In genomic region chr10:27506280-27506679, GRCh38 we compare ENCODE assay signal across 11 cellular contexts. TPM values are rescaled to one million over a fixed set of nuclear protein-coding genes. Genes with fewer than 3 reads are reported as not detected.
A peak's percentile ranks its signal among the peaks of the same experiment; 100 is the strongest.
DNase-seq lines count a peak whose midpoint lies in the region; ATAC-seq and TF ChIP-seq lines count a peak whose summit lies in the region.
"Had no signal": no experiment of that assay in that cellular context is flagged by ENCODE, and none has a peak within 500 bp of the region (broad histone marks: within the 10 kb centered on the region; RNA-seq: fewer than 3 reads in every experiment).

No MANE protein-coding gene starts in this region.

- CTCF ChIA-PET in A673 (lab: Charles Lee) = no interaction called here

- 91% methylated on average over 3 of the region's 4 CpGs for WGBS in mesenchymal stem cell
- WGBS in prostate gland = 74% methylated on average over 4 of the region's 4 CpGs

- no peak overlapping the region for H3K4ac ChIP-seq in mesenchymal stem cell (ENCODE audit: low read depth in 1 of 2, low read length in 2 of 2)

- peak overlapping the region; percentile 72 for H3K27ac Mint-ChIP-seq in activated T-helper 1 cell treated with anti-CD3 and anti-CD28 coated beads, Interleukin-12 subunit alpha, Interleukin-12 subunit beta, Interleukin-2, Interleukin-4 antibody, amounts not matched to agents 30 ng/mL and 10 ng/mL and 1 ng/mL, durations not matched to agents 14 hours and 24 hours and 36 hours

- peaks cover 3% of the 10 kb centered on the region for H3K4me1 ChIP-seq in A673 (ENCODE audit: insufficient read depth, low read length, poor library complexity, severe bottlenecking)
- peaks cover 5% of the 10 kb centered on the region for H3K4me1 ChIP-seq in mesenchymal stem cell (ENCODE audit: control insufficient read depth, insufficient read depth, low read depth, low read length)
- peaks cover 4% of the 10 kb centered on the region for H3K4me1 ChIP-seq in prostate gland (replicated peaks)

- H3K9ac ChIP-seq in mesenchymal stem cell (ENCODE audit: low read length) = peak overlapping the region; percentile 45

- H3K36me3 ChIP-seq in A673 (ENCODE audit: insufficient read depth, low read length, poor library complexity, severe bottlenecking) (peaks cover 12% of the 10 kb centered on the region), mesenchymal stem cell (ENCODE audit: control insufficient read depth in 1 of 2, insufficient read depth in 2 of 2, low read depth in 1 of 2, low read length in 2 of 2) (peaks cover 3 to 30% of the 10 kb centered on the region in 2 experiments), prostate gland (no peaks in the 10 kb centered on the region)

- H2BK5ac ChIP-seq in mesenchymal stem cell (ENCODE audit: low read depth, low read length, poor library complexity, severe bottlenecking) = no peak overlapping the region

- intact Hi-C loops in A673 (cut with micrococcal nuclease; ENCODE audit: unreplicated experiment) = no loop called here
- intact Hi-C loops in activated T-helper 1 cell treated with anti-CD3 and anti-CD28 coated beads, Interleukin-12 subunit alpha, Interleukin-12 subunit beta, Interleukin-2, Interleukin-4 antibody, amounts not matched to agents 30 ng/mL and 10 ng/mL and 1 ng/mL, durations not matched to agents 14 hours and 24 hours and 36 hours (cut with micrococcal nuclease) = loop anchor here (10.0 kb wide), 1 partner anchor 1071 kb away; the partner anchor contains the start of gene APBB1IP
- intact Hi-C loops in prostate gland (cut with DNase I) = no loop called here
- intact Hi-C loops in cardiac septum (cut with DNase I) = no loop called here

- TF ChIP-seq POLR2A in prostate gland (IDR thresholded peaks at IDR 0.05) = no peak

- H3K9me3 Mint-ChIP-seq in activated T-helper 1 cell treated with anti-CD3 and anti-CD28 coated beads, Interleukin-12 subunit alpha, Interleukin-12 subunit beta, Interleukin-2, Interleukin-4 antibody, amounts not matched to agents 30 ng/mL and 10 ng/mL and 1 ng/mL, durations not matched to agents 14 hours and 24 hours and 36 hours = no peaks in the 10 kb centered on the region

- H3K4me2 ChIP-seq in mesenchymal stem cell (ENCODE audit: low read length, poor library complexity, severe bottlenecking) = peak overlapping the region; percentile 53

- H3K27me3 Mint-ChIP-seq in activated T-helper 1 cell treated with anti-CD3 and anti-CD28 coated beads, Interleukin-12 subunit alpha, Interleukin-12 subunit beta, Interleukin-2, Interleukin-4 antibody, amounts not matched to agents 30 ng/mL and 10 ng/mL and 1 ng/mL, durations not matched to agents 14 hours and 24 hours and 36 hours (ENCODE audit: insufficient read depth) = no peaks in the 10 kb centered on the region

- H3K4me3 ChIP-seq in A673 (ENCODE audit: low read depth, low read length, poor library complexity, severe bottlenecking) (no peak overlapping the region), mesenchymal stem cell (ENCODE audit: insufficient read depth in 1 of 2, low read depth in 1 of 2, low read length in 2 of 2) (peak overlapping the region in 1 of 2 experiments; percentile 95), prostate gland (no peak overlapping the region)

- TF ChIP-seq CTCF in A673 (conservative IDR thresholded peaks at IDR 0.05; ENCODE audit: low read depth, low read length) = no peak
- no peak for TF ChIP-seq CTCF in prostate gland (IDR thresholded peaks at IDR 0.05)

- ATAC-seq in HG02678 (IDR thresholded peaks at IDR 0.05; ENCODE audit: unreplicated experiment) = no peak

- H2AFZ ChIP-seq in mesenchymal stem cell (ENCODE audit: low read depth, low read length) = no peak overlapping the region

- H3K14ac ChIP-seq in mesenchymal stem cell (ENCODE audit: low read length in 2 of 2) = no peak overlapping the region

- no peak overlapping the region for H4K8ac ChIP-seq in mesenchymal stem cell (ENCODE audit: low read length)

- H3K9me3 ChIP-seq in A673 (ENCODE audit: low read depth, low read length, poor library complexity, severe bottlenecking) (no peaks in the 10 kb centered on the region), mesenchymal stem cell (ENCODE audit: control insufficient read depth, low read length) (no peaks in the 10 kb centered on the region), prostate gland (no peaks in the 10 kb centered on the region)

- no TSS peak for BruUV-seq in A673 (replicated peaks; lab: Mats Ljungman, UMichigan)

- peaks cover 51% of the 10 kb centered on the region for H3K4me1 Mint-ChIP-seq in activated T-helper 1 cell treated with anti-CD3 and anti-CD28 coated beads, Interleukin-12 subunit alpha, Interleukin-12 subunit beta, Interleukin-2, Interleukin-4 antibody, amounts not matched to agents 30 ng/mL and 10 ng/mL and 1 ng/mL, durations not matched to agents 14 hours and 24 hours and 36 hours (ENCODE audit: low read depth)

- DNase-seq in A673 (ENCODE audit: low spot score) (no peak), EH (ENCODE audit: low read depth) (peak; percentile 55), mesenchymal stem cell (peak; percentile 60), DMS114 treated with DMSO at 0.1 percent for 48 hours (lab: John Stamatoyannopoulos, UW; ENCODE audit: unreplicated experiment) (no peak), prostate gland (ENCODE audit: low spot score) (no peak), cardiac septum (ENCODE audit: low spot score) (no peak)
- DNase-seq in activated T-helper 1 cell treated with anti-CD3 and anti-CD28 coated beads, Interleukin-12 subunit alpha, Interleukin-12 subunit beta, Interleukin-2, Interleukin-4 antibody, amounts not matched to agents 30 ng/mL and 10 ng/mL and 1 ng/mL, durations not matched to agents 14 hours and 24 hours and 36 hours (ENCODE audit: low spot score) = no peak
- DNase-seq: activated CD4-positive, alpha-beta T cell treated with anti-CD3 and anti-CD28 coated beads, Interleukin-2, amount 50 U/mL, for 1 hour; MM.1S; stimulated activated CD4-positive, alpha-beta T cell treated with anti-CD3 and anti-CD28 coated beads, Interleukin-1b, Interleukin-23, amount 100 ng/mL, for 48 hours had no signal

- no peak overlapping the region for H2AK5ac ChIP-seq in mesenchymal stem cell (ENCODE audit: low read length, severe bottlenecking)

- H3K36me3 Mint-ChIP-seq in activated T-helper 1 cell treated with anti-CD3 and anti-CD28 coated beads, Interleukin-12 subunit alpha, Interleukin-12 subunit beta, Interleukin-2, Interleukin-4 antibody, amounts not matched to agents 30 ng/mL and 10 ng/mL and 1 ng/mL, durations not matched to agents 14 hours and 24 hours and 36 hours (ENCODE audit: low read depth) = peaks cover 31% of the 10 kb centered on the region

- H3K4me3 Mint-ChIP-seq in activated T-helper 1 cell treated with anti-CD3 and anti-CD28 coated beads, Interleukin-12 subunit alpha, Interleukin-12 subunit beta, Interleukin-2, Interleukin-4 antibody, amounts not matched to agents 30 ng/mL and 10 ng/mL and 1 ng/mL, durations not matched to agents 14 hours and 24 hours and 36 hours = peak overlapping the region; percentile 82

- no peak overlapping the region for H2BK12ac ChIP-seq in mesenchymal stem cell (ENCODE audit: low read length in 2 of 2)

- H3K27ac ChIP-seq in A673 (ENCODE audit: low read depth, low read length, poor library complexity, severe bottlenecking) (peak overlapping the region; percentile 3), mesenchymal stem cell (ENCODE audit: low read length, poor library complexity, severe bottlenecking) (no peak overlapping the region), prostate gland (no peak overlapping the region)

- H3K27me3 ChIP-seq in A673 (replicated peaks; ENCODE audit: insufficient read depth, low read depth, low read length, poor library complexity) = no peaks in the 10 kb centered on the region
- no peaks in the 10 kb centered on the region for H3K27me3 ChIP-seq in mesenchymal stem cell (ENCODE audit: control insufficient read depth in 1 of 2, insufficient read depth in 1 of 2, low read length in 2 of 2)
- H3K27me3 ChIP-seq in prostate gland (replicated peaks; ENCODE audit: insufficient read depth) = no peaks in the 10 kb centered on the region

- H3K23ac ChIP-seq in mesenchymal stem cell (ENCODE audit: low read length in 2 of 2) = no peak overlapping the region

- H2BK120ac ChIP-seq in mesenchymal stem cell (ENCODE audit: low read depth, low read length) = no peak overlapping the region

- H4K91ac ChIP-seq in mesenchymal stem cell (ENCODE audit: low read length) = no peak overlapping the region

- H3K79me1 ChIP-seq in mesenchymal stem cell (replicated peaks; ENCODE audit: low read length, poor library complexity, severe bottlenecking) = no peaks in the 10 kb centered on the region

- H2BK15ac ChIP-seq in mesenchymal stem cell (ENCODE audit: low read depth, poor library complexity, severe bottlenecking) = no peak overlapping the region

- H3K18ac ChIP-seq in mesenchymal stem cell (ENCODE audit: low read depth in 1 of 2, low read length in 2 of 2) = no peak overlapping the region

- POLR2A ChIA-PET in A673 (lab: Charles Lee; ENCODE audit: low non-redundant PET) = no interaction called here

RNA-seq across cellular contexts. Expression of gene RAB18, which starts 2.2 kb away (rescaled TPM):
- total RNA-seq in A673 (2021) (95.5 and 110 TPM in 2 replicates), prostate gland (10 to 100 TPM; 53.5 to 62.6 TPM), cardiac septum (113 TPM)
- total RNA-seq in activated T-helper 1 cell treated with anti-CD3 and anti-CD28 coated beads, Interleukin-12 subunit alpha, Interleukin-12 subunit beta, Interleukin-2, Interleukin-4 antibody, amounts not matched to agents 30 ng/mL and 10 ng/mL and 1 ng/mL, durations not matched to agents 14 hours and 24 hours and 36 hours = 61.6 and 63.7 TPM in 2 replicates
- 76.5 TPM for polyA plus RNA-seq in mesenchymal stem cell (2013, experiment 1 of 2)
- 74.8 TPM for polyA plus RNA-seq in mesenchymal stem cell (2013, experiment 2 of 2)

Comparison
In these comparisons a context has a peak if more than half of its experiments do, and no peak if none do; other contexts are left out.
1. DNase-seq: peak in EH (single experiment) and mesenchymal stem cell (single experiment); none in A673 (single experiment), activated T-helper 1 cell treated with anti-CD3 and anti-CD28 coated beads, Interleukin-12 subunit alpha, Interleukin-12 subunit beta, Interleukin-2, Interleukin-4 antibody, amounts not matched to agents 30 ng/mL and 10 ng/mL and 1 ng/mL, durations not matched to agents 14 hours and 24 hours and 36 hours (single experiment), DMS114 treated with DMSO at 0.1 percent for 48 hours (single experiment), prostate gland (single experiment) and cardiac septum (single experiment).